ENCODE assay signal across 2 cellular contexts in genomic region chr12:26001530-26001929, GRCh38.
TF ChIP-seq lines count a peak whose summit lies in the region.

No MANE protein-coding gene starts in this region.

TF ChIP-seq in SK-N-SH, 30 proteins besides CTCF, POLR2A, EP300 and RAD21 (continued from another document):
- TF ChIP-seq FOXJ3 (CRISPR knock-in tag; IDR thresholded peaks at IDR 0.05) (no peak), GABPA (IDR thresholded peaks at IDR 0.05; ENCODE audit: low read depth) (no peak), FOXM1 (IDR thresholded peaks at IDR 0.05; ENCODE audit: low read depth) (no peak)

TF ChIP-seq in SK-N-SH treated with all-trans-retinoic acid at 6 μM for 48 hours, 23 proteins besides CTCF, POLR2A, EP300 and RAD21 (continued from another document):
- TF ChIP-seq TSHZ2 (CRISPR knock-in tag; IDR thresholded peaks at IDR 0.05) (no peak), SNAI2 (CRISPR knock-in tag; IDR thresholded peaks at IDR 0.05) (no peak), OSR1 (CRISPR knock-in tag; IDR thresholded peaks at IDR 0.05) (no peak), ZNF70 (CRISPR knock-in tag; IDR thresholded peaks at IDR 0.05) (no peak), CREB5 (CRISPR knock-in tag; IDR thresholded peaks at IDR 0.05; ENCODE audit: low read depth) (no peak), BACH2 (CRISPR knock-in tag; IDR thresholded peaks at IDR 0.05; ENCODE audit: borderline replicate concordance) (no peak), ZC3H10 (CRISPR knock-in tag; IDR thresholded peaks at IDR 0.05) (no peak)
TF ChIP-seq in SK-N-SH treated with all-trans-retinoic acid at 6 μM for 48 hours: peak in this region for 0.
